9 cellular contexts compared by ENCODE assay signal in genomic region chr1:212700597-212700891, GRCh38. TPM values are rescaled to one million over a fixed set of nuclear protein-coding genes. Genes with fewer than 3 reads are reported as not detected.
DNase-seq lines count a peak whose midpoint lies in the region; ATAC-seq, FAIRE-seq and TF ChIP-seq lines count a peak whose summit lies in the region.
"Had no signal": no experiment of that assay in that cellular context is flagged by ENCODE, and none has a peak within 500 bp of the region (broad histone marks: within the 10 kb centered on the region; RNA-seq: fewer than 3 reads in every experiment).

No MANE protein-coding gene starts in this region.

- peak overlapping the region; percentile 36 for H3K4me3 ChIP-seq in cardiac muscle cell
- H3K4me3 ChIP-seq in ascending aorta = peak overlapping the region; percentile 73 to 90
- H3K4me3 ChIP-seq in right lobe of liver = peak overlapping the region; percentile 48 to 50 (median 49)

- TF ChIP-seq POLR2A in right lobe of liver (IDR thresholded peaks at IDR 0.05) (no peak), GM12892 (IDR thresholded peaks at IDR 0.05; ENCODE audit: low read depth, low read length) (no peak)

- 2% methylated on average over 13 of the region's 16 CpGs for WGBS in right lobe of liver (ENCODE audit: insufficient coverage, low coverage, low lambda C conversion rate, missing lambda C conversion rate)

- no peak for ATAC-seq in Right ventricle myocardium inferior
- ATAC-seq in right lobe of liver = peak in 3 of 4 donors; percentile 6 to 14 (median 7)

- no peak for TF ChIP-seq CTCF in cardiac muscle cell (IDR thresholded peaks at IDR 0.05; ENCODE audit: low read depth, low read length)
- TF ChIP-seq CTCF in ascending aorta (IDR thresholded peaks at IDR 0.05) = no peak
- no peak for TF ChIP-seq CTCF in right lobe of liver (IDR thresholded peaks at IDR 0.05)
- no peak for TF ChIP-seq CTCF in type B pancreatic cell (conservative IDR thresholded peaks at IDR 0.05)

- H3K9me3 ChIP-seq in cardiac muscle cell (ENCODE audit: low read depth) = no peaks in the 10 kb centered on the region
- no peaks in the 10 kb centered on the region for H3K9me3 ChIP-seq in ascending aorta
- H3K9me3 ChIP-seq in right lobe of liver = no peaks in the 10 kb centered on the region

- no peak overlapping the region for H3K27ac Mint-ChIP-seq in type B pancreatic cell

- FAIRE-seq in GM12892 (lab: Jason Lieb, UNC) = no peak
- FAIRE-seq: G401.6 had no signal

- H3K27ac ChIP-seq in cardiac muscle cell = no peak overlapping the region
- peak overlapping the region; percentile 81 to 88 for H3K27ac ChIP-seq in ascending aorta
- peak overlapping the region in 2 of 3 donors; percentile 26 to 57 for H3K27ac ChIP-seq in right lobe of liver

- intact Hi-C loops in Right ventricle myocardium inferior (cut with DNase I) (no loop called here), ascending aorta (cut with DNase I) (loop anchor here (2.0 to 10.0 kb wide), 3 partner anchors 92 to 416 kb away; partner anchors contain the start of genes ATF3 and PPP2R5A), right lobe of liver (cut with DNase I) (no loop called here)

- no peak for DNase-seq in cardiac muscle cell (ENCODE audit: low read depth in 1 of 2, low spot score in 1 of 2)
- no peak for DNase-seq in Right ventricle myocardium inferior (ENCODE audit: missing footprints)
- DNase-seq in ascending aorta (ENCODE audit: low spot score in 2 of 2) = no peak
- no peak for DNase-seq in right lobe of liver
- DNase-seq in type B pancreatic cell (ENCODE audit: extremely low spot score, unreplicated experiment) = no peak
- no peak for DNase-seq in NCI-H2029 treated with DMSO at 0.1 percent for 48 hours (lab: John Stamatoyannopoulos, UW)
- DNase-seq in SKM-1 (lab: John Stamatoyannopoulos, UW; ENCODE audit: unreplicated experiment) = no peak
- DNase-seq in GM12892 (ENCODE audit: insufficient read length) = no peak

- peak overlapping the region; percentile 84 for H3K4me3 Mint-ChIP-seq in type B pancreatic cell

- no peaks in the 10 kb centered on the region for H3K4me1 ChIP-seq in cardiac muscle cell (ENCODE audit: low read depth)
- H3K4me1 ChIP-seq in ascending aorta = peaks cover 5 to 13% of the 10 kb centered on the region in 2 donors
- H3K4me1 ChIP-seq in right lobe of liver = peaks cover 0 to 22% (median 6%) of the 10 kb centered on the region in 4 donors

- H3K4me1 Mint-ChIP-seq in type B pancreatic cell (ENCODE audit: unreplicated experiment) = no peaks in the 10 kb centered on the region

- H3K36me3 ChIP-seq in cardiac muscle cell (no peaks in the 10 kb centered on the region), ascending aorta (no peaks in the 10 kb centered on the region), right lobe of liver (no peaks in the 10 kb centered on the region)

- H3K27me3 ChIP-seq in cardiac muscle cell (peaks cover 83% of the 10 kb centered on the region), ascending aorta (no peaks in the 10 kb centered on the region), right lobe of liver (peaks cover 0 to 14% of the 10 kb centered on the region in 2 donors)

- peaks cover 78% of the 10 kb centered on the region for H3K27me3 Mint-ChIP-seq in type B pancreatic cell

- no peaks in the 10 kb centered on the region for H3K9me3 Mint-ChIP-seq in type B pancreatic cell

- no peaks in the 10 kb centered on the region for H3K36me3 Mint-ChIP-seq in type B pancreatic cell

RNA-seq across cellular contexts. Expression of gene BATF3, which starts 0.9 kb away (rescaled TPM):
- total RNA-seq in cardiac muscle cell (1.6 and 1.8 TPM in 2 replicates), Right ventricle myocardium inferior (1.2 TPM), ascending aorta (18.4 TPM), right lobe of liver (1 to 10 TPM in 2 of 6 experiments, under 1 TPM in 1, not detected in 3; 0.68 to 2.7 (median 1.2) TPM), type B pancreatic cell (ENCODE audit: low replicate concordance) (0.55 and 0.72 TPM in 2 replicates)
- 1.7 and 1.8 TPM in 2 replicates for polyA plus RNA-seq in cardiac muscle cell
- 12.8 TPM for polyA plus RNA-seq in GM12892 (2012; ENCODE audit: missing spikeins)
